ENCODE assay signal across 1 cellular context in genomic region chr14:68987653-68988036, GRCh38.
TF ChIP-seq lines count a peak whose summit lies in the region.

No MANE protein-coding gene starts in this region.

TF ChIP-seq in K562, 482 proteins besides CTCF, POLR2A, EP300 and RAD21 (continued from another document and continues in another):
- TF ChIP-seq TCF3 (CRISPR knock-in tag; IDR thresholded peaks at IDR 0.05): peak; percentile 68
- TF ChIP-seq ZBTB7A (IDR thresholded peaks at IDR 0.05; ENCODE audit: borderline replicate concordance, control insufficient read depth, low read depth, low read length): no peak
- TF ChIP-seq, protein P1, sequence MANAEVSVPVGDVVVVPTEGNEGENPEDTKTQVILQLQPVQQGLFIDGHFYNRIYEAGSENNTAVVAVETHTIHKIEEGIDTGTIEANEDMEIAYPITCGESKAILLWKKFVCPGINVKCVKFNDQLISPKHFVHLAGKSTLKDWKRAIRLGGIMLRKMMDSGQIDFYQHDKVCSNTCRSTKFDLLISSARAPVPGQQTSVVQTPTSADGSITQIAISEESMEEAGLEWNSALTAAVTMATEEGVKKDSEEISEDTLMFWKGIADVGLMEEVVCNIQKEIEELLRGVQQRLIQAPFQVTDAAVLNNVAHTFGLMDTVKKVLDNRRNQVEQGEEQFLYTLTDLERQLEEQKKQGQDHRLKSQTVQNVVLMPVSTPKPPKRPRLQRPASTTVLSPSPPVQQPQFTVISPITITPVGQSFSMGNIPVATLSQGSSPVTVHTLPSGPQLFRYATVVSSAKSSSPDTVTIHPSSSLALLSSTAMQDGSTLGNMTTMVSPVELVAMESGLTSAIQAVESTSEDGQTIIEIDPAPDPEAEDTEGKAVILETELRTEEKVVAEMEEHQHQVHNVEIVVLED (CRISPR knock-in tag; IDR thresholded peaks at IDR 0.05): no peak
- TF ChIP-seq MBD1 (CRISPR knock-in tag; IDR thresholded peaks at IDR 0.05): no peak
- TF ChIP-seq, protein P2, sequence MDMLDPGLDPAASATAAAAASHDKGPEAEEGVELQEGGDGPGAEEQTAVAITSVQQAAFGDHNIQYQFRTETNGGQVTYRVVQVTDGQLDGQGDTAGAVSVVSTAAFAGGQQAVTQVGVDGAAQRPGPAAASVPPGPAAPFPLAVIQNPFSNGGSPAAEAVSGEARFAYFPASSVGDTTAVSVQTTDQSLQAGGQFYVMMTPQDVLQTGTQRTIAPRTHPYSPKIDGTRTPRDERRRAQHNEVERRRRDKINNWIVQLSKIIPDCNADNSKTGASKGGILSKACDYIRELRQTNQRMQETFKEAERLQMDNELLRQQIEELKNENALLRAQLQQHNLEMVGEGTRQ (CRISPR knock-in tag; IDR thresholded peaks at IDR 0.05): no peak
- TF ChIP-seq, protein P3, sequence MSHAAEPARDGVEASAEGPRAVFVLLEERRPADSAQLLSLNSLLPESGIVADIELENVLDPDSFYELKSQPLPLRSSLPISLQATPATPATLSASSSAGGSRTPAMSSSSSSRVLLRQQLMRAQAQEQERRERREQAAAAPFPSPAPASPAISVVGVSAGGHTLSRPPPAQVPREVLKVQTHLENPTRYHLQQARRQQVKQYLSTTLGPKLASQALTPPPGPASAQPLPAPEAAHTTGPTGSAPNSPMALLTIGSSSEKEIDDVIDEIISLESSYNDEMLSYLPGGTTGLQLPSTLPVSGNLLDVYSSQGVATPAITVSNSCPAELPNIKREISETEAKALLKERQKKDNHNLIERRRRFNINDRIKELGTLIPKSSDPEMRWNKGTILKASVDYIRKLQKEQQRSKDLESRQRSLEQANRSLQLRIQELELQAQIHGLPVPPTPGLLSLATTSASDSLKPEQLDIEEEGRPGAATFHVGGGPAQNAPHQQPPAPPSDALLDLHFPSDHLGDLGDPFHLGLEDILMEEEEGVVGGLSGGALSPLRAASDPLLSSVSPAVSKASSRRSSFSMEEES (CRISPR knock-in tag; IDR thresholded peaks at IDR 0.05): no peak
- TF ChIP-seq SFPQ (IDR thresholded peaks at IDR 0.05; ENCODE audit: low read depth, low read length): no peak
- 0 out of 2 replicates have a peak, but pooled peaks have one; percentile 5 for TF ChIP-seq NCOR1 (IDR thresholded peaks at IDR 0.05)
- TF ChIP-seq, protein P4, sequence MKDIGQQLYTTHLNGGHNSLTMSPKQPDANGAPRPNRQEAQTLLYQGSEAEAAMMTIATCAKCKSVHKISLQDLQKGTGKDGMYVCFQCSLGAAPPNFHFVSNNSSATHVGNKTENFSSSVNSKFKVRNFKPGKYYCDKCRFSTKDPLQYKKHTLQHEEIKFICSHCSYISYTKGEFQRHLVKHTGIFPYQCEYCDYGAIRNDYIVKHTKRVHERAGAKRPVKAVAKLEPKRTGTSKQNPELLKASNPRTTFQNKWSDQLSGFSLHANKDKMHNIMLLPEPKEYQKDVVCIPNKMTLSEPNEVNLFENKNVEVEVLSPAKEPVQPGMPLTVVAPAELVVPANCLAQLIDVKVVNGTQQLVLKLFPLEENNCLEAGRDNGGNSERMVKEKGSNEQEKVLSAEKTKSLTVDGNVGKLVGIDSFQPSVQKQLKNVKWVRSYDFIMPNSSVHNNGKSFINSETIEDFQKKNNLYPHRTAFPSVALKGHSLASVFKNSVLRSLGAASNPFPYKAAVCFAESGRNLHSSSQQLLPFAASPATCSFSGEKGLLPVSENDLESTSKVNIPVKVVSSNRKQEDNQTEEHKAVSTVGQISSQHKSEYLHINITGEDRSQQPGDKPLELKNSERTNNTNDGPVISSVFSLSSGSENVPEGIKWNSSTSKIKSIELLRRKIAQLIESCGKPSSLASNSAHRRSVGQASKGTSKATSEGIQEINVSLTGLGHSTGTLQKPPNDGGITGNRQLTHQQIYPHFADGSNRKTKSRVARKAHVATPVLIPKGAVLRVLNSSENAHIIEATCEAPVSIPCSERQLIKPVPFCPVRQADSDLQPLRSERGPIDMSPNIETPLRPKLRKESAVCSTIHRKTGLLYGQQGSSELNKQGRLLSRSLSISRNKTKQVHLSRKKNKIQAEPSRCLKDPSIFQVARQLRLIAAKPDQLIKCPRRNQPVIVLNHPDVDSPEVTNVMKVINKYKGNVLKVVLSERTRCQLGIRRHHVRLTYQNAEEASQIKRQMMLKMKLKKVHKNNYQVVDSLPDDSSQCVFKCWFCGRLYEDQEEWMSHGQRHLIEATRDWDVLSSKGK (CRISPR knock-in tag; IDR thresholded peaks at IDR 0.05): no peak
- no peak for TF ChIP-seq EP400 (IDR thresholded peaks at IDR 0.05)
- TF ChIP-seq KHSRP (IDR thresholded peaks at IDR 0.05): no peak
- no peak for TF ChIP-seq THAP12 (CRISPR knock-in tag; IDR thresholded peaks at IDR 0.05)
- TF ChIP-seq PML (IDR thresholded peaks at IDR 0.05; ENCODE audit: low read length): no peak
- TF ChIP-seq CHD7 (IDR thresholded peaks at IDR 0.05; ENCODE audit: low read depth, low read length): no peak
- no peak for TF ChIP-seq TAF7 (tag; IDR thresholded peaks at IDR 0.05)
- TF ChIP-seq ZNF57 (CRISPR knock-in tag; IDR thresholded peaks at IDR 0.05): no peak
- no peak for TF ChIP-seq HNRNPUL1 (IDR thresholded peaks at IDR 0.05; ENCODE audit: low read length)
- no peak for TF ChIP-seq PHF8 (IDR thresholded peaks at IDR 0.05; ENCODE audit: borderline replicate concordance, low read length)
- TF ChIP-seq ZNF76 (CRISPR knock-in tag; IDR thresholded peaks at IDR 0.05; ENCODE audit: borderline replicate concordance): no peak
- TF ChIP-seq ZNF124 (CRISPR knock-in tag; IDR thresholded peaks at IDR 0.05): no peak
- TF ChIP-seq SMC3 (conservative IDR thresholded peaks at IDR 0.05; ENCODE audit: insufficient read depth, low read depth, low read length): no peak
- no peak for TF ChIP-seq ZBTB49 (CRISPR knock-in tag; IDR thresholded peaks at IDR 0.05; ENCODE audit: borderline replicate concordance)
